1 cellular context compared by ENCODE assay signal in the genomic region with DNA sequence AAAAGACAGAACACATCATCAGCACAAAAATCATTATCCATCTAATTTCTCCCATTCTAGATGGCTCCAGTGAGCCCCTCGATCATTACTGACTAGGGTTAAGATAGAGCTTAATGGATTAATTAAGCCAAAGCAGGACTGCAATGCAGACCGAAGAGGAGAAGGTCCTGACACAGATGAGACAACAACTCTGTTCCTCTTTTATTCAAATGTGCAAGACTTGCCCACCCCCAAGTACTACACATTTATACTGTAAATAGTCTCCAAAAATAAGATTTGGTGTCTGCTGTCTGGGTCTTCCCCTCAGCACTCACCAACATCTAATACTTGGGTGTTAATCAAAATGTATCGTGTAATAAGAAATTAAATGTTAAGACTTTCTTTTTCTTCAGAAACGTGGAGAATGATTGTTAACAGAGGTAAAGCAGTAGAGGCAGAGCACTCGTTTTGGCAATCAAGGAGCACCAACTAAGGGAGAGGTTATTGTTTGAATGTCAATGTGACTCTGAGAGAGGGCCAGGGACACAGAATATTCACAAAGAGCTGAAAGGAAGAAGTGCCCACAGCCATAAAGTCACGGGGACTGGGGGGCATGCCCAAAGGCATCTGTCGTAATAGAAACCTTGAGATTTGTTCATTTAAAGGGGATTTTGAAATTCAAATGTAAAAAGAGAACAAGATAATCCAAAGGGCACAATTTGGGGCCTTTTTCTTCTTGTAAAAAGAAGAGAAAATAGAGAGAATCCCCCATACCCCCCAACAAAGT.
TF ChIP-seq lines count a peak whose summit lies in the region.

No MANE protein-coding gene starts in this region.

TF ChIP-seq in GM23338, 12 proteins besides CTCF, POLR2A, EP300 and RAD21 (continued from another document):
- TF ChIP-seq, protein P1, sequence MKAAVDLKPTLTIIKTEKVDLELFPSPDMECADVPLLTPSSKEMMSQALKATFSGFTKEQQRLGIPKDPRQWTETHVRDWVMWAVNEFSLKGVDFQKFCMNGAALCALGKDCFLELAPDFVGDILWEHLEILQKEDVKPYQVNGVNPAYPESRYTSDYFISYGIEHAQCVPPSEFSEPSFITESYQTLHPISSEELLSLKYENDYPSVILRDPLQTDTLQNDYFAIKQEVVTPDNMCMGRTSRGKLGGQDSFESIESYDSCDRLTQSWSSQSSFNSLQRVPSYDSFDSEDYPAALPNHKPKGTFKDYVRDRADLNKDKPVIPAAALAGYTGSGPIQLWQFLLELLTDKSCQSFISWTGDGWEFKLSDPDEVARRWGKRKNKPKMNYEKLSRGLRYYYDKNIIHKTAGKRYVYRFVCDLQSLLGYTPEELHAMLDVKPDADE (IDR thresholded peaks at IDR 0.05): no peak
- TF ChIP-seq JUNB (IDR thresholded peaks at IDR 0.05; ENCODE audit: unreplicated experiment) (no peak), CREB1 (CRISPR knock-in tag; IDR thresholded peaks at IDR 0.05; ENCODE audit: low read depth) (no peak), STAT1 (IDR thresholded peaks at IDR 0.05; ENCODE audit: unreplicated experiment) (no peak), POLR2AphosphoS5 (IDR thresholded peaks at IDR 0.05; ENCODE audit: low read depth) (no peak), EZH2phosphoT487 (IDR thresholded peaks at IDR 0.05; ENCODE audit: unreplicated experiment) (no peak), ZNF331 (CRISPR knock-in tag; IDR thresholded peaks at IDR 0.05; ENCODE audit: low read depth) (no peak)
- TF ChIP-seq, protein P2, sequence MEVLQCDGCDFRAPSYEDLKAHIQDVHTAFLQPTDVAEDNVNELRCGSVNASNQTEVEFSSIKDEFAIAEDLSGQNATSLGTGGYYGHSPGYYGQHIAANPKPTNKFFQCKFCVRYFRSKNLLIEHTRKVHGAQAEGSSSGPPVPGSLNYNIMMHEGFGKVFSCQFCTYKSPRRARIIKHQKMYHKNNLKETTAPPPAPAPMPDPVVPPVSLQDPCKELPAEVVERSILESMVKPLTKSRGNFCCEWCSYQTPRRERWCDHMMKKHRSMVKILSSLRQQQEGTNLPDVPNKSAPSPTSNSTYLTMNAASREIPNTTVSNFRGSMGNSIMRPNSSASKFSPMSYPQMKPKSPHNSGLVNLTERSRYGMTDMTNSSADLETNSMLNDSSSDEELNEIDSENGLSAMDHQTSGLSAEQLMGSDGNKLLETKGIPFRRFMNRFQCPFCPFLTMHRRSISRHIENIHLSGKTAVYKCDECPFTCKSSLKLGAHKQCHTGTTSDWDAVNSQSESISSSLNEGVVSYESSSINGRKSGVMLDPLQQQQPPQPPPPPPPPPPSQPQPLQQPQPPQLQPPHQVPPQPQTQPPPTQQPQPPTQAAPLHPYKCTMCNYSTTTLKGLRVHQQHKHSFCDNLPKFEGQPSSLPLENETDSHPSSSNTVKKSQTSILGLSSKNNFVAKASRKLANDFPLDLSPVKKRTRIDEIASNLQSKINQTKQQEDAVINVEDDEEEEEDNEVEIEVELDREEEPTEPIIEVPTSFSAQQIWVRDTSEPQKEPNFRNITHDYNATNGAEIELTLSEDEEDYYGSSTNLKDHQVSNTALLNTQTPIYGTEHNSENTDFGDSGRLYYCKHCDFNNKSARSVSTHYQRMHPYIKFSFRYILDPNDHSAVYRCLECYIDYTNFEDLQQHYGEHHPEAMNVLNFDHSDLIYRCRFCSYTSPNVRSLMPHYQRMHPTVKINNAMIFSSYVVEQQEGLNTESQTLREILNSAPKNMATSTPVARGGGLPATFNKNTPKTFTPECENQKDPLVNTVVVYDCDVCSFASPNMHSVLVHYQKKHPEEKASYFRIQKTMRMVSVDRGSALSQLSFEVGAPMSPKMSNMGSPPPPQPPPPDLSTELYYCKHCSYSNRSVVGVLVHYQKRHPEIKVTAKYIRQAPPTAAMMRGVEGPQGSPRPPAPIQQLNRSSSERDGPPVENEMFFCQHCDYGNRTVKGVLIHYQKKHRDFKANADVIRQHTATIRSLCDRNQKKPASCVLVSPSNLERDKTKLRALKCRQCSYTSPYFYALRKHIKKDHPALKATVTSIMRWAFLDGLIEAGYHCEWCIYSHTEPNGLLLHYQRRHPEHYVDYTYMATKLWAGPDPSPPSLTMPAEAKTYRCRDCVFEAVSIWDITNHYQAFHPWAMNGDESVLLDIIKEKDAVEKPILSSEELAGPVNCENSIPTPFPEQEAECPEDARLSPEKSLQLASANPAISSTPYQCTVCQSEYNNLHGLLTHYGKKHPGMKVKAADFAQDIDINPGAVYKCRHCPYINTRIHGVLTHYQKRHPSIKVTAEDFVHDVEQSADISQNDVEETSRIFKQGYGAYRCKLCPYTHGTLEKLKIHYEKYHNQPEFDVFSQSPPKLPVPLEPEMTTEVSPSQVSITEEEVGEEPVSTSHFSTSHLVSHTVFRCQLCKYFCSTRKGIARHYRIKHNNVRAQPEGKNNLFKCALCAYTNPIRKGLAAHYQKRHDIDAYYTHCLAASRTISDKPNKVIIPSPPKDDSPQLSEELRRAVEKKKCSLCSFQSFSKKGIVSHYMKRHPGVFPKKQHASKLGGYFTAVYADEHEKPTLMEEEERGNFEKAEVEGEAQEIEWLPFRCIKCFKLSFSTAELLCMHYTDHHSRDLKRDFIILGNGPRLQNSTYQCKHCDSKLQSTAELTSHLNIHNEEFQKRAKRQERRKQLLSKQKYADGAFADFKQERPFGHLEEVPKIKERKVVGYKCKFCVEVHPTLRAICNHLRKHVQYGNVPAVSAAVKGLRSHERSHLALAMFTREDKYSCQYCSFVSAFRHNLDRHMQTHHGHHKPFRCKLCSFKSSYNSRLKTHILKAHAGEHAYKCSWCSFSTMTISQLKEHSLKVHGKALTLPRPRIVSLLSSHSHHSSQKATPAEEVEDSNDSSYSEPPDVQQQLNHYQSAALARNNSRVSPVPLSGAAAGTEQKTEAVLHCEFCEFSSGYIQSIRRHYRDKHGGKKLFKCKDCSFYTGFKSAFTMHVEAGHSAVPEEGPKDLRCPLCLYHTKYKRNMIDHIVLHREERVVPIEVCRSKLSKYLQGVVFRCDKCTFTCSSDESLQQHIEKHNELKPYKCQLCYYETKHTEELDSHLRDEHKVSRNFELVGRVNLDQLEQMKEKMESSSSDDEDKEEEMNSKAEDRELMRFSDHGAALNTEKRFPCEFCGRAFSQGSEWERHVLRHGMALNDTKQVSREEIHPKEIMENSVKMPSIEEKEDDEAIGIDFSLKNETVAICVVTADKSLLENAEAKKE (CRISPR knock-in tag; IDR thresholded peaks at IDR 0.05): no peak
